9 cellular contexts compared by ENCODE assay signal in genomic region chr14:76947838-76948184, GRCh38.
DNase-seq lines count a peak whose midpoint lies in the region; ATAC-seq and TF ChIP-seq lines count a peak whose summit lies in the region.
"Had no signal": no experiment of that assay in that cellular context is flagged by ENCODE, and none has a peak within 500 bp of the region (broad histone marks: within the 10 kb centered on the region; RNA-seq: fewer than 3 reads in every experiment).

No MANE protein-coding gene starts in this region.

- WGBS in heart right ventricle, 2 donors: 48 to 49% methylated on average over 5 of the region's 5 CpGs

- H3K27me3 Mint-ChIP-seq in natural killer cell treated with Interleukin-12 subunit alpha and Interleukin-12 subunit beta and Interleukin-15 and Interleukin-18, amount 100 ng/mL, for 72 hours: no peaks in the 10 kb centered on the region
- no peaks in the 10 kb centered on the region for H3K27me3 Mint-ChIP-seq in naive thymus-derived CD4-positive, alpha-beta T cell
- H3K27me3 Mint-ChIP-seq: naive B cell had no signal

- no peaks in the 10 kb centered on the region for H3K27me3 ChIP-seq in heart right ventricle
- no peaks in the 10 kb centered on the region for H3K27me3 ChIP-seq in naive thymus-derived CD4-positive, alpha-beta T cell (ENCODE audit: control insufficient read depth in 2 of 2, insufficient read depth in 2 of 2, low read length in 2 of 2)

- intact Hi-C loops in heart right ventricle (cut with DNase I) (loop anchor here in 3 of 10 donors (5.0 to 10.0 kb wide), 3 partner anchors 74 to 107 kb away; no protein-coding TSS in a partner anchor), cardiac septum (cut with DNase I) (loop anchor here (2.0 kb wide), 2 partner anchors 27 to 105 kb away; no protein-coding TSS in a partner anchor)
- intact Hi-C loops in naive thymus-derived CD4-positive, alpha-beta T cell (cut with micrococcal nuclease): loop anchor here (1.0 to 2.0 kb wide), 9 partner anchors 8 to 120 kb away; no protein-coding TSS in a partner anchor

- H3K27ac ChIP-seq in heart right ventricle (peak overlapping the region; percentile 14 to 90 (median 83)), coronary artery (peak overlapping the region; percentile 78 to 89)
- H3K27ac ChIP-seq in naive thymus-derived CD4-positive, alpha-beta T cell (ENCODE audit: low read depth, low read length): no peak overlapping the region

- H3K9me3 ChIP-seq in heart right ventricle: no peaks in the 10 kb centered on the region
- H3K9me3 ChIP-seq in naive thymus-derived CD4-positive, alpha-beta T cell (ENCODE audit: control insufficient read depth in 2 of 3, low read length in 3 of 3): no peaks in the 10 kb centered on the region

- POLR2A ChIA-PET in naive thymus-derived CD4-positive, alpha-beta T cell (lab: Charles Lee): interaction anchor here (0.8 to 2.5 kb wide), 9 partner anchors 14 to 147 kb away, joined by 3 to 10 read pairs (median 5); partner anchors contain the start of gene IRF2BPL

- ATAC-seq in heart right ventricle (no peak), GM21381 (IDR thresholded peaks at IDR 0.05; ENCODE audit: unreplicated experiment) (no peak)
- no peak for ATAC-seq in natural killer cell treated with Interleukin-12 subunit alpha and Interleukin-12 subunit beta and Interleukin-15 and Interleukin-18, amount 100 ng/mL, for 72 hours
- no peak for ATAC-seq in naive thymus-derived CD4-positive, alpha-beta T cell

- peaks cover 21 to 56% (median 45%) of the 10 kb centered on the region in 9 donors for H3K4me1 ChIP-seq in heart right ventricle
- peaks cover 6 to 13% of the 10 kb centered on the region in 2 donors for H3K4me1 ChIP-seq in naive thymus-derived CD4-positive, alpha-beta T cell (ENCODE audit: control insufficient read depth in 2 of 2, insufficient read depth in 2 of 2, low read length in 2 of 2)

- no peak overlapping the region for H3K4me3 Mint-ChIP-seq in natural killer cell treated with Interleukin-12 subunit alpha and Interleukin-12 subunit beta and Interleukin-15 and Interleukin-18, amount 100 ng/mL, for 72 hours
- H3K4me3 Mint-ChIP-seq in naive thymus-derived CD4-positive, alpha-beta T cell: peak overlapping the region in 2 of 10 donors; percentile 20 to 24

- peaks cover 40 to 43% of the 10 kb centered on the region in 2 donors for H3K4me1 Mint-ChIP-seq in natural killer cell treated with Interleukin-12 subunit alpha and Interleukin-12 subunit beta and Interleukin-15 and Interleukin-18, amount 100 ng/mL, for 72 hours (ENCODE audit: low read depth in 2 of 2)
- peaks cover 17 to 51% (median 31%) of the 10 kb centered on the region in 7 donors for H3K4me1 Mint-ChIP-seq in naive thymus-derived CD4-positive, alpha-beta T cell

- H3K36me3 ChIP-seq in heart right ventricle: no peaks in the 10 kb centered on the region
- no peaks in the 10 kb centered on the region for H3K36me3 ChIP-seq in naive thymus-derived CD4-positive, alpha-beta T cell (ENCODE audit: control insufficient read depth in 2 of 3, insufficient read depth in 3 of 3, low read length in 3 of 3)

- TF ChIP-seq CTCF in heart right ventricle (IDR thresholded peaks at IDR 0.05) (no peak), coronary artery (IDR thresholded peaks at IDR 0.05) (no peak)

- H3K9me3 Mint-ChIP-seq in natural killer cell treated with Interleukin-12 subunit alpha and Interleukin-12 subunit beta and Interleukin-15 and Interleukin-18, amount 100 ng/mL, for 72 hours: no peaks in the 10 kb centered on the region
- H3K9me3 Mint-ChIP-seq in naive thymus-derived CD4-positive, alpha-beta T cell: no peaks in the 10 kb centered on the region
- H3K9me3 Mint-ChIP-seq: naive B cell had no signal

- H3K4me3 ChIP-seq in heart right ventricle: peak overlapping the region in 2 of 10 donors; percentile 15 to 38
- H3K4me3 ChIP-seq in coronary artery: no peak overlapping the region
- H3K4me3 ChIP-seq in naive thymus-derived CD4-positive, alpha-beta T cell (ENCODE audit: low read length): no peak overlapping the region

- H3K27ac Mint-ChIP-seq in natural killer cell treated with Interleukin-12 subunit alpha and Interleukin-12 subunit beta and Interleukin-15 and Interleukin-18, amount 100 ng/mL, for 72 hours: peak overlapping the region; percentile 33 to 91
- H3K27ac Mint-ChIP-seq in naive thymus-derived CD4-positive, alpha-beta T cell: peak overlapping the region in 4 of 9 donors; percentile 28 to 76 (median 42)

- no peaks in the 10 kb centered on the region for H3K36me3 Mint-ChIP-seq in natural killer cell treated with Interleukin-12 subunit alpha and Interleukin-12 subunit beta and Interleukin-15 and Interleukin-18, amount 100 ng/mL, for 72 hours
- no peaks in the 10 kb centered on the region for H3K36me3 Mint-ChIP-seq in naive thymus-derived CD4-positive, alpha-beta T cell
- H3K36me3 Mint-ChIP-seq: naive B cell had no signal

- CTCF ChIA-PET in naive thymus-derived CD4-positive, alpha-beta T cell (lab: Charles Lee): interaction anchor here (0.6 to 3.4 kb wide), 17 partner anchors 9 to 123 kb away, joined by 3 to 16 read pairs (median 5); partner anchors contain the start of gene IRF2BPL

- DNase-seq in heart right ventricle (no peak), cardiac septum (ENCODE audit: low spot score) (no peak), coronary artery (ENCODE audit: low spot score) (no peak), NCI-H2227 treated with DMSO at 0.1 percent for 48 hours (lab: John Stamatoyannopoulos, UW) (no peak), hippocampal formation (lab: John Stamatoyannopoulos, UW) (no peak)
- DNase-seq in natural killer cell treated with Interleukin-12 subunit alpha and Interleukin-12 subunit beta and Interleukin-15 and Interleukin-18, amount 100 ng/mL, for 72 hours (ENCODE audit: low spot score): no peak
- no peak for DNase-seq in naive thymus-derived CD4-positive, alpha-beta T cell
